ENCODE assay signal across 7 cellular contexts in the genomic region with DNA sequence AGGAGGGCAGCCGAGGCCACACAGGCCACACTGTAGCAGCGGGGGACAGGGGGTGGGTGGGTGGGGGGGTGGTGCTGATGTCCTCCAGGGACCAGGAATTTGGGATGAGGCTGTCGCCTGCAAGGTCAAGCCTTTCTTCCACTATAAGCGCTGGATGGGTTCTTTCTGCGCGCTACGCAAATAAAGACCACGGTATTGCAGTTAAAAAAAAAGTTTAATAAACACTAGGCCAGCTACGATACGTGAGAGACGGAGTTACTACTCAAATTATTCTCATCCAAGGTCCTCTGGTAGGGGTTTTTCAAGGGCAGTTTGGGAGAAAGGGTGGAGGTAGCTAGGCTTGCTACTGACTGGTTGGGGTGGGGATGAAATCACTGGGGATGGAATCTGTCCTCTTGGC. TPM values are rescaled to one million over a fixed set of nuclear protein-coding genes. Genes with fewer than 3 reads are reported as not detected.
DNase-seq lines count a peak whose midpoint lies in the region; ATAC-seq and TF ChIP-seq lines count a peak whose summit lies in the region.

No MANE protein-coding gene starts in this region.

- POLR2A ChIA-PET in WTC11 (lab: Charles Lee), result interaction anchor here (1.0 to 3.3 kb wide), 7 partner anchors 38 to 200 kb away, joined by 3 to 10 read pairs (median 4); partner anchors contain the start of genes ZNF442, ZNF443, ZNF563 and ZNF799

- peak overlapping the region; percentile 31; the same call in 1 of the 2 replicates for H3K4me3 ChIP-seq in H7 (ENCODE audit: insufficient read depth, low read depth, low read length)
- peak overlapping the region; percentile 87 for H3K4me3 ChIP-seq in iPS-11a (ENCODE audit: low read depth, low read length)
- H3K4me3 ChIP-seq in stomach, result peak overlapping the region; percentile 86 to 95 (median 92)

- H3K36me3 Mint-ChIP-seq in WTC11, result peaks cover 5% of the 10 kb centered on the region; the same call in 1 of the 2 replicates

- H3K4me3 Mint-ChIP-seq in WTC11, result peak overlapping the region; percentile 97

- no peaks in the 10 kb centered on the region for H3K9me3 ChIP-seq in stomach

- H3K27ac ChIP-seq in stomach, result peak overlapping the region; percentile 88 to 99 (median 97)

- TF ChIP-seq CTCF in WTC11 (IDR thresholded peaks at IDR 0.05), result no peak
- TF ChIP-seq CTCF in stomach (IDR thresholded peaks at IDR 0.05), result no peak

- intact Hi-C loops in stomach (cut with DNase I; ENCODE audit: low total_unique reads), result no loop called here

- H3K9me3 Mint-ChIP-seq in WTC11, result no peaks in the 10 kb centered on the region

- CTCF ChIA-PET in WTC11 (lab: Charles Lee), result interaction anchor here (1.1 to 1.4 kb wide), 2 partner anchors 70 to 106 kb away, joined by 4 to 6 read pairs; partner anchors contain the start of genes ZNF442 and ZNF799

- 25 to 34% (median 31%) methylated on average over 11 of the region's 11 CpGs for whole genome bisulfite sequencing in stomach, 5 donors

- no peak for ATAC-seq in WTC11
- ATAC-seq in HG03175 (IDR thresholded peaks at IDR 0.05; ENCODE audit: unreplicated experiment), result no peak

- H3K4me1 Mint-ChIP-seq in WTC11, result peaks cover 24% of the 10 kb centered on the region

- H3K36me3 ChIP-seq in H7 (replicated peaks; ENCODE audit: control insufficient read depth, insufficient read depth, low read length) (no peaks in the 10 kb centered on the region), stomach (peaks cover 0 to 6% (median 0%) of the 10 kb centered on the region in 4 donors)

- no peak for TF ChIP-seq EP300 in stomach (IDR thresholded peaks at IDR 0.05)

- no peak for TF ChIP-seq POLR2A in stomach (IDR thresholded peaks at IDR 0.05)

- H3K27me3 Mint-ChIP-seq in WTC11 (ENCODE audit: low read depth), result no peaks in the 10 kb centered on the region

- no peaks in the 10 kb centered on the region; the same call in 1 of the 2 replicates for H3K27me3 ChIP-seq in H7 (ENCODE audit: control insufficient read depth, insufficient read depth, low read length)
- H3K27me3 ChIP-seq in stomach, result no peaks in the 10 kb centered on the region

- peaks cover 10 to 45% (median 40%) of the 10 kb centered on the region in 4 donors for H3K4me1 ChIP-seq in stomach

- in situ Hi-C loops in ACHN (cut with HindIII; ENCODE audit: low pct_ligation_motif_present, low pct_unique_long_range_greater_than_20kb, low sequenced_read_pairs), result no loop called here

- DNase-seq in H7, result no peak
- DNase-seq in WTC11 (ENCODE audit: low spot score), result no peak
- no peak for DNase-seq in stomach
- no peak for DNase-seq in KG1 (lab: John Stamatoyannopoulos, UW)
- no peak for DNase-seq in ACHN

- H3K27ac Mint-ChIP-seq in WTC11, result peak overlapping the region; percentile 97

TF ChIP-seq in WTC11, 78 proteins besides CTCF, POLR2A, EP300 and RAD21 (continues in another document):
- TF ChIP-seq, protein P1, sequence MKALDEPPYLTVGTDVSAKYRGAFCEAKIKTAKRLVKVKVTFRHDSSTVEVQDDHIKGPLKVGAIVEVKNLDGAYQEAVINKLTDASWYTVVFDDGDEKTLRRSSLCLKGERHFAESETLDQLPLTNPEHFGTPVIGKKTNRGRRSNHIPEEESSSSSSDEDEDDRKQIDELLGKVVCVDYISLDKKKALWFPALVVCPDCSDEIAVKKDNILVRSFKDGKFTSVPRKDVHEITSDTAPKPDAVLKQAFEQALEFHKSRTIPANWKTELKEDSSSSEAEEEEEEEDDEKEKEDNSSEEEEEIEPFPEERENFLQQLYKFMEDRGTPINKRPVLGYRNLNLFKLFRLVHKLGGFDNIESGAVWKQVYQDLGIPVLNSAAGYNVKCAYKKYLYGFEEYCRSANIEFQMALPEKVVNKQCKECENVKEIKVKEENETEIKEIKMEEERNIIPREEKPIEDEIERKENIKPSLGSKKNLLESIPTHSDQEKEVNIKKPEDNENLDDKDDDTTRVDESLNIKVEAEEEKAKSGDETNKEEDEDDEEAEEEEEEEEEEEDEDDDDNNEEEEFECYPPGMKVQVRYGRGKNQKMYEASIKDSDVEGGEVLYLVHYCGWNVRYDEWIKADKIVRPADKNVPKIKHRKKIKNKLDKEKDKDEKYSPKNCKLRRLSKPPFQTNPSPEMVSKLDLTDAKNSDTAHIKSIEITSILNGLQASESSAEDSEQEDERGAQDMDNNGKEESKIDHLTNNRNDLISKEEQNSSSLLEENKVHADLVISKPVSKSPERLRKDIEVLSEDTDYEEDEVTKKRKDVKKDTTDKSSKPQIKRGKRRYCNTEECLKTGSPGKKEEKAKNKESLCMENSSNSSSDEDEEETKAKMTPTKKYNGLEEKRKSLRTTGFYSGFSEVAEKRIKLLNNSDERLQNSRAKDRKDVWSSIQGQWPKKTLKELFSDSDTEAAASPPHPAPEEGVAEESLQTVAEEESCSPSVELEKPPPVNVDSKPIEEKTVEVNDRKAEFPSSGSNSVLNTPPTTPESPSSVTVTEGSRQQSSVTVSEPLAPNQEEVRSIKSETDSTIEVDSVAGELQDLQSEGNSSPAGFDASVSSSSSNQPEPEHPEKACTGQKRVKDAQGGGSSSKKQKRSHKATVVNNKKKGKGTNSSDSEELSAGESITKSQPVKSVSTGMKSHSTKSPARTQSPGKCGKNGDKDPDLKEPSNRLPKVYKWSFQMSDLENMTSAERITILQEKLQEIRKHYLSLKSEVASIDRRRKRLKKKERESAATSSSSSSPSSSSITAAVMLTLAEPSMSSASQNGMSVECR (CRISPR knock-in tag; IDR thresholded peaks at IDR 0.05; ENCODE audit: borderline replicate concordance), result no peak
- no peak for TF ChIP-seq SMAD3 (CRISPR knock-in tag; IDR thresholded peaks at IDR 0.05; ENCODE audit: borderline replicate concordance)
- TF ChIP-seq ZNF232 (CRISPR knock-in tag; IDR thresholded peaks at IDR 0.05), result no peak
- no peak for TF ChIP-seq TEAD4 (CRISPR knock-in tag; IDR thresholded peaks at IDR 0.05)
- no peak for TF ChIP-seq MLX (CRISPR knock-in tag; IDR thresholded peaks at IDR 0.05)
- TF ChIP-seq, protein P2, sequence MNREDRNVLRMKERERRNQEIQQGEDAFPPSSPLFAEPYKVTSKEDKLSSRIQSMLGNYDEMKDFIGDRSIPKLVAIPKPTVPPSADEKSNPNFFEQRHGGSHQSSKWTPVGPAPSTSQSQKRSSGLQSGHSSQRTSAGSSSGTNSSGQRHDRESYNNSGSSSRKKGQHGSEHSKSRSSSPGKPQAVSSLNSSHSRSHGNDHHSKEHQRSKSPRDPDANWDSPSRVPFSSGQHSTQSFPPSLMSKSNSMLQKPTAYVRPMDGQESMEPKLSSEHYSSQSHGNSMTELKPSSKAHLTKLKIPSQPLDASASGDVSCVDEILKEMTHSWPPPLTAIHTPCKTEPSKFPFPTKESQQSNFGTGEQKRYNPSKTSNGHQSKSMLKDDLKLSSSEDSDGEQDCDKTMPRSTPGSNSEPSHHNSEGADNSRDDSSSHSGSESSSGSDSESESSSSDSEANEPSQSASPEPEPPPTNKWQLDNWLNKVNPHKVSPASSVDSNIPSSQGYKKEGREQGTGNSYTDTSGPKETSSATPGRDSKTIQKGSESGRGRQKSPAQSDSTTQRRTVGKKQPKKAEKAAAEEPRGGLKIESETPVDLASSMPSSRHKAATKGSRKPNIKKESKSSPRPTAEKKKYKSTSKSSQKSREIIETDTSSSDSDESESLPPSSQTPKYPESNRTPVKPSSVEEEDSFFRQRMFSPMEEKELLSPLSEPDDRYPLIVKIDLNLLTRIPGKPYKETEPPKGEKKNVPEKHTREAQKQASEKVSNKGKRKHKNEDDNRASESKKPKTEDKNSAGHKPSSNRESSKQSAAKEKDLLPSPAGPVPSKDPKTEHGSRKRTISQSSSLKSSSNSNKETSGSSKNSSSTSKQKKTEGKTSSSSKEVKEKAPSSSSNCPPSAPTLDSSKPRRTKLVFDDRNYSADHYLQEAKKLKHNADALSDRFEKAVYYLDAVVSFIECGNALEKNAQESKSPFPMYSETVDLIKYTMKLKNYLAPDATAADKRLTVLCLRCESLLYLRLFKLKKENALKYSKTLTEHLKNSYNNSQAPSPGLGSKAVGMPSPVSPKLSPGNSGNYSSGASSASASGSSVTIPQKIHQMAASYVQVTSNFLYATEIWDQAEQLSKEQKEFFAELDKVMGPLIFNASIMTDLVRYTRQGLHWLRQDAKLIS (CRISPR knock-in tag; IDR thresholded peaks at IDR 0.05; ENCODE audit: borderline replicate concordance), result no peak
- TF ChIP-seq, protein P3, sequence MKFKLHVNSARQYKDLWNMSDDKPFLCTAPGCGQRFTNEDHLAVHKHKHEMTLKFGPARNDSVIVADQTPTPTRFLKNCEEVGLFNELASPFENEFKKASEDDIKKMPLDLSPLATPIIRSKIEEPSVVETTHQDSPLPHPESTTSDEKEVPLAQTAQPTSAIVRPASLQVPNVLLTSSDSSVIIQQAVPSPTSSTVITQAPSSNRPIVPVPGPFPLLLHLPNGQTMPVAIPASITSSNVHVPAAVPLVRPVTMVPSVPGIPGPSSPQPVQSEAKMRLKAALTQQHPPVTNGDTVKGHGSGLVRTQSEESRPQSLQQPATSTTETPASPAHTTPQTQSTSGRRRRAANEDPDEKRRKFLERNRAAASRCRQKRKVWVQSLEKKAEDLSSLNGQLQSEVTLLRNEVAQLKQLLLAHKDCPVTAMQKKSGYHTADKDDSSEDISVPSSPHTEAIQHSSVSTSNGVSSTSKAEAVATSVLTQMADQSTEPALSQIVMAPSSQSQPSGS (CRISPR knock-in tag; IDR thresholded peaks at IDR 0.05; ENCODE audit: borderline replicate concordance, low read depth), result no peak
- TF ChIP-seq ZNF671 (CRISPR knock-in tag; IDR thresholded peaks at IDR 0.05), result no peak
- no peak for TF ChIP-seq SMAD4 (CRISPR knock-in tag; IDR thresholded peaks at IDR 0.05)
- no peak for TF ChIP-seq MXD4 (CRISPR knock-in tag; IDR thresholded peaks at IDR 0.05; ENCODE audit: borderline replicate concordance)

RNA-seq across cellular contexts. Expression of gene ZNF44, which starts 0.5 kb away (rescaled TPM):
- 0.07 and 0.30 TPM in 2 replicates for total RNA-seq in H7 (2014; rRNA removed; shearing (Covaris generic))
- 4.8 to 7.6 TPM (median 6.4 TPM) in 3 replicates for total RNA-seq in WTC11 (2021)
- total RNA-seq in stomach, result 10 to 100 TPM in 4 of 5 donors, 1 to 10 TPM in 1; 6.1 to 33.8 (median 22.4) TPM
- 1 to 10 TPM; 3.2 to 6.7 (median 4.6) TPM for polyA plus RNA-seq in stomach

RNA-seq across cellular contexts. Expression of gene ZNF563, which starts 38.2 kb away (rescaled TPM):
- not detected in 2 replicates for total RNA-seq in H7 (2014; rRNA removed; shearing (Covaris generic))
- total RNA-seq in WTC11 (2021) (4.5 to 5.6 TPM (median 4.5 TPM) in 3 replicates), stomach (1 to 10 TPM in 4 of 5 donors, under 1 TPM in 1; 0.58 to 9.4 (median 3.1) TPM)
- 1 to 10 TPM in 2 of 3 donors, under 1 TPM in 1; 0.76 to 1.7 (median 1.4) TPM for polyA plus RNA-seq in stomach

Comparison
In these comparisons a context has a peak if more than half of its experiments do, and no peak if none do; other contexts are left out.
1. H3K4me3 ChIP-seq: peak in every context shown above with its lines; median percentile 92 in stomach; 87 in iPS-11a; 31 in H7.